ENCODE assay signal across 7 cellular contexts in genomic region chr11:65518941-65519549, GRCh38. TPM values are rescaled to one million over a fixed set of nuclear protein-coding genes. Genes with fewer than 3 reads are reported as not detected.
DNase-seq lines count a peak whose midpoint lies in the region; ATAC-seq and TF ChIP-seq lines count a peak whose summit lies in the region.
"Not testable (repeated sequence)": the region's sequence is repeated elsewhere in the genome, so short reads cannot be mapped to it uniquely, and the experiment has no call there.

No MANE protein-coding gene starts in this region.

- peak; percentile 6 for ATAC-seq in esophagus mucosa
- not testable (repeated sequence) for ATAC-seq in Right ventricle myocardium superior (ENCODE audit: poor library complexity)

- not testable (repeated sequence) for DNase-seq in NT2/D1 (ENCODE audit: low read depth, low spot score)
- DNase-seq in Right ventricle myocardium superior (peak; percentile 3), islet precursor cell (peak; percentile 54), posterior vena cava (ENCODE audit: low spot score) (peak; percentile 50), sigmoid colon (peak; percentile 37), suprapubic skin (ENCODE audit: low spot score in 2 of 2) (peak; percentile 25 to 28)

- TF ChIP-seq POLR2A in sigmoid colon (IDR thresholded peaks at IDR 0.05); suprapubic skin (IDR thresholded peaks at IDR 0.05): not testable (repeated sequence)

- not testable (repeated sequence) for H3K36me3 ChIP-seq in NT2/D1 (ENCODE audit: insufficient read depth, insufficient read length, low read length); sigmoid colon; suprapubic skin

- H3K9me3 ChIP-seq in NT2/D1 (ENCODE audit: insufficient read depth, low read length); sigmoid colon; suprapubic skin: not testable (repeated sequence)

- WGBS in sigmoid colon, 2 donors: 88 to 95% methylated on average over 8 of the region's 8 CpGs
- 97% methylated on average over 8 of the region's 8 CpGs for WGBS in suprapubic skin

- TF ChIP-seq EP300 in sigmoid colon (IDR thresholded peaks at IDR 0.05); suprapubic skin (IDR thresholded peaks at IDR 0.05): not testable (repeated sequence)

- not testable (repeated sequence) for H3K4me1 ChIP-seq in NT2/D1 (ENCODE audit: insufficient read depth, insufficient read length); sigmoid colon; suprapubic skin

- H3K27ac ChIP-seq in sigmoid colon, suprapubic skin: not testable (repeated sequence)

- intact Hi-C loops in Right ventricle myocardium superior (cut with DNase I); posterior vena cava (cut with DNase I): not testable (repeated sequence)
- intact Hi-C loops in sigmoid colon (cut with DNase I): loop anchor here (10.0 kb wide), 1 partner anchor 254 kb away; the partner anchor contains the start of gene POLA2

- H3K27me3 ChIP-seq in NT2/D1 (ENCODE audit: insufficient read depth, insufficient read length); sigmoid colon; suprapubic skin: not testable (repeated sequence)

- H3K9ac ChIP-seq in NT2/D1 (ENCODE audit: insufficient read length, low read depth): peak overlapping the region; percentile 56

- TF ChIP-seq CTCF in sigmoid colon (IDR thresholded peaks at IDR 0.05); suprapubic skin (IDR thresholded peaks at IDR 0.05): not testable (repeated sequence)

- H3K4me3 ChIP-seq in NT2/D1 (ENCODE audit: insufficient read length, low read depth); sigmoid colon; suprapubic skin: not testable (repeated sequence)

RNA-seq across cellular contexts. Expression of gene SCYL1, which starts 5.8 kb away (rescaled TPM):
- total RNA-seq in esophagus mucosa (36.7 TPM), Right ventricle myocardium superior (60.5 TPM), posterior vena cava (10 to 100 TPM; 66.3 to 74.3 TPM), sigmoid colon (100 to 1,000 TPM in 1 of 4 donors, 10 to 100 TPM in 3; 67.1 to 100 (median 77.7) TPM), suprapubic skin (10 to 100 TPM; 63.2 to 83.6 (median 78.4) TPM)
- 10 to 100 TPM; 57.3 to 66.1 (median 61.7) TPM for polyA plus RNA-seq in sigmoid colon

RNA-seq across cellular contexts. Expression of gene MALAT1, which starts 20.2 kb away (rescaled TPM):
- total RNA-seq in esophagus mucosa (4,086 TPM), Right ventricle myocardium superior (5,573 TPM), posterior vena cava (1,000 to 10,000 TPM; 9,235 to 9,828 TPM), sigmoid colon (over 10,000 TPM; 10,511 to 32,672 (median 12,130) TPM), suprapubic skin (over 10,000 TPM; 10,207 to 42,728 (median 11,538) TPM)
- polyA plus RNA-seq in sigmoid colon: 1,000 to 10,000 TPM in 1 of 3 donors, 100 to 1,000 TPM in 1, 1 to 10 TPM in 1; 6.6 to 1,968 (median 374) TPM

RNA-seq across cellular contexts. Expression of gene LTBP3, which starts 39.1 kb away (rescaled TPM):
- 20.9 TPM for total RNA-seq in esophagus mucosa
- total RNA-seq in Right ventricle myocardium superior: 73.4 TPM
- 100 to 1,000 TPM; 127 to 196 TPM for total RNA-seq in posterior vena cava
- 100 to 1,000 TPM in 2 of 4 donors, 10 to 100 TPM in 2; 79.6 to 268 (median 117) TPM for total RNA-seq in sigmoid colon
- 10 to 100 TPM in 1 of 3 donors, 1 to 10 TPM in 2; 3.9 to 34.0 (median 9.6) TPM for polyA plus RNA-seq in sigmoid colon
- total RNA-seq in suprapubic skin: 10 to 100 TPM; 65.1 to 86.7 (median 71.0) TPM

RNA-seq across cellular contexts. Expression of gene ZNRD2, which starts 51.2 kb away (rescaled TPM):
- total RNA-seq in esophagus mucosa (31.8 TPM), Right ventricle myocardium superior (23.2 TPM), posterior vena cava (10 to 100 TPM; 29.2 to 29.5 TPM), sigmoid colon (10 to 100 TPM; 24.9 to 61.0 (median 58.5) TPM), suprapubic skin (10 to 100 TPM; 60.9 to 97.4 (median 77.9) TPM)
- polyA plus RNA-seq in sigmoid colon: 10 to 100 TPM; 30.7 to 52.6 (median 36.6) TPM

RNA-seq across cellular contexts. Expression of gene FAM89B, which starts 53.3 kb away (rescaled TPM):
- total RNA-seq in esophagus mucosa: 25.9 TPM
- total RNA-seq in Right ventricle myocardium superior: 36.1 TPM
- 10 to 100 TPM; 43.3 to 53.0 TPM for total RNA-seq in posterior vena cava
- total RNA-seq in sigmoid colon: 10 to 100 TPM; 61.2 to 96.7 (median 91.6) TPM
- polyA plus RNA-seq in sigmoid colon: 10 to 100 TPM; 34.0 to 63.3 (median 38.4) TPM
- total RNA-seq in suprapubic skin: 100 to 1,000 TPM in 1 of 4 donors, 10 to 100 TPM in 3; 45.2 to 103 (median 72.0) TPM
